8 cellular contexts compared by ENCODE assay signal in the genomic region with DNA sequence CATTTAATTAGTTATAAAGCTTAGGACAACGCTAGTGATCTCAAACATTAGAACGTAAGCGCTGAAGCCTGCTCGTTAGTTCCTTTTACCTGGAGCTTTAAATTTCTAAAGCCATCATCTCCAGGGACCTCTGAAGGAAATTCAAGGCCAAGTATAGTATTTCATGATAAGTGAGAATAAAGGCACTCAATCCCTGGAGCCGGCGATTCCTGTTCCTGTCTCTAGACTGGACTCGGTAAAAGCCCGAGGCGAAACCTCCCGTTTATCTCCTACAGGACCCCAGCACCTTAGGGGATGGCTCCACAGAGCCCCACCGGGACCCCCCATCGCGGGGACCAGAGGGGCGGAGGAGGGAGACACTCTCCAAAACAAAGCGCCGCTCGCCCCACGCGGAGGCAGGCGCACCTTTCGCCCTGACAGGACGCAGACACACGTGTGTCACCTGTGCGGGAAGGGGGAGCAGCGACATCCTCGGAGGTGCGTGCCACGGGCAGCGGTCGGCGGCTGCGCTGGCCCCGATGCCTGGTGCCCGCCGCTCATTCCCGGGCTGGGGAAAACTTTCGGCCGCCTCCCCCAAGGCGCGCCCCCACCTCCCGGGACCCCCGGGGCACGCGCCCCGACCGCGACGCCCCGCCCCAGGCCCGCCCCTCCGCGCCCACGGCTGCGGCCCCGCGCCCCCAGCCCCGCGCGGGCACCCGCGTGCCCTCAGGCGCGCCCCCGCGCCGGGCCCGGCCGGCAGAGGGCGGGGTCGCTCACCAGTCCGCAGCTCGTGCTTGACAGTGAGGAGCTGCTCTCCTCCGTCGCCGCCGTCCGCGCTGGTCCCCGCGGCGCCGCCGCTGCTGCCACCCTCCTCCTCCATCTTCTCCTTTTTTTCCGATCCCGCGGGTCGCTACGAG. TPM values are rescaled to one million over a fixed set of nuclear protein-coding genes. Genes with fewer than 3 reads are reported as not detected.
DNase-seq lines count a peak whose midpoint lies in the region; ATAC-seq, FAIRE-seq and TF ChIP-seq lines count a peak whose summit lies in the region.

No MANE protein-coding gene starts in this region.

- H3K9ac ChIP-seq in trophoblast cell (ENCODE audit: low read length) = peak overlapping the region; percentile 89

- peaks cover 5% of the 10 kb centered on the region for H3K4me1 ChIP-seq in SJSA1 (replicated peaks)
- no peaks in the 10 kb centered on the region for H3K4me1 ChIP-seq in trophoblast cell (ENCODE audit: control insufficient read depth in 1 of 2, insufficient read depth in 2 of 2, low read length in 2 of 2)

- H2BK12ac ChIP-seq in trophoblast cell (ENCODE audit: low read length) = no peak overlapping the region

- TF ChIP-seq CTCF in glutamatergic neuron (IDR thresholded peaks at IDR 0.05; ENCODE audit: partially characterized antibody, unreplicated experiment) = no peak

- peak overlapping the region; percentile 40 for H3K14ac ChIP-seq in trophoblast cell (ENCODE audit: low read length)

- no peak overlapping the region for H3K27ac Mint-ChIP-seq in activated naive CD4-positive, alpha-beta T cell treated with anti-CD3 and anti-CD28 coated beads, Interleukin-2, amount 50 U/mL, for 24 hours
- no peak overlapping the region for H3K27ac Mint-ChIP-seq in glutamatergic neuron (ENCODE audit: unreplicated experiment)

- peaks cover 5% of the 10 kb centered on the region for H3K79me1 ChIP-seq in trophoblast cell (ENCODE audit: low read length)

- H4K91ac ChIP-seq in trophoblast cell (ENCODE audit: low read depth, low read length) = no peak overlapping the region

- peak; percentile 17 for ATAC-seq in GM21447 (IDR thresholded peaks at IDR 0.05; ENCODE audit: unreplicated experiment)

- no peak overlapping the region for H2BK120ac ChIP-seq in trophoblast cell (ENCODE audit: insufficient read depth, low read length, poor library complexity)

- H3K27ac ChIP-seq in SJSA1 (peak overlapping the region; percentile 75), trophoblast cell (ENCODE audit: low read depth, low read length) (peak overlapping the region; percentile 87)

- peak overlapping the region; percentile 16 for H3K18ac ChIP-seq in trophoblast cell (ENCODE audit: low read length)

- no peak overlapping the region for H3K23ac ChIP-seq in trophoblast cell (ENCODE audit: low read length)

- no CpG with 5 or more reads among the region's 88 CpGs for WGBS in trophoblast cell (ENCODE audit: extremely low coverage, insufficient coverage, insufficient read length)

- peak overlapping the region; percentile 81 for H3K4me3 Mint-ChIP-seq in activated naive CD4-positive, alpha-beta T cell treated with anti-CD3 and anti-CD28 coated beads, Interleukin-2, amount 50 U/mL, for 24 hours
- peak overlapping the region; percentile 75 for H3K4me3 Mint-ChIP-seq in glutamatergic neuron (ENCODE audit: unreplicated experiment)

- H3K27me3 Mint-ChIP-seq in activated naive CD4-positive, alpha-beta T cell treated with anti-CD3 and anti-CD28 coated beads, Interleukin-2, amount 50 U/mL, for 24 hours = no peaks in the 10 kb centered on the region
- peaks cover 2% of the 10 kb centered on the region for H3K27me3 Mint-ChIP-seq in glutamatergic neuron (ENCODE audit: unreplicated experiment)

- peaks cover 62% of the 10 kb centered on the region for H3K4me1 Mint-ChIP-seq in activated naive CD4-positive, alpha-beta T cell treated with anti-CD3 and anti-CD28 coated beads, Interleukin-2, amount 50 U/mL, for 24 hours
- no peaks in the 10 kb centered on the region for H3K4me1 Mint-ChIP-seq in glutamatergic neuron (ENCODE audit: low read depth, unreplicated experiment)

- no peaks in the 10 kb centered on the region for H3K36me3 ChIP-seq in SJSA1
- no peaks in the 10 kb centered on the region for H3K36me3 ChIP-seq in trophoblast cell (ENCODE audit: control insufficient read depth in 1 of 2, insufficient read depth in 2 of 2, low read length in 2 of 2)

- H2AK5ac ChIP-seq in trophoblast cell (ENCODE audit: low read length) = no peak overlapping the region

- H3K9me3 Mint-ChIP-seq in activated naive CD4-positive, alpha-beta T cell treated with anti-CD3 and anti-CD28 coated beads, Interleukin-2, amount 50 U/mL, for 24 hours = no peaks in the 10 kb centered on the region
- no peaks in the 10 kb centered on the region for H3K9me3 Mint-ChIP-seq in glutamatergic neuron (ENCODE audit: unreplicated experiment)

- H3K36me3 Mint-ChIP-seq in activated naive CD4-positive, alpha-beta T cell treated with anti-CD3 and anti-CD28 coated beads, Interleukin-2, amount 50 U/mL, for 24 hours = no peaks in the 10 kb centered on the region
- H3K36me3 Mint-ChIP-seq in glutamatergic neuron (ENCODE audit: unreplicated experiment) = no peaks in the 10 kb centered on the region

- H3K9me3 ChIP-seq in SJSA1 (replicated peaks) (no peaks in the 10 kb centered on the region), trophoblast cell (ENCODE audit: insufficient read depth, low read depth, low read length) (no peaks in the 10 kb centered on the region)

- H3K4ac ChIP-seq in trophoblast cell (ENCODE audit: low read depth, low read length) = peak overlapping the region; percentile 3

- H3K4me2 ChIP-seq in trophoblast cell (ENCODE audit: low read length) = peak overlapping the region; percentile 92

- peak overlapping the region; percentile 66 for H2AFZ ChIP-seq in trophoblast cell (ENCODE audit: insufficient read depth, low read length, poor library complexity)

- no peak for FAIRE-seq in urothelium cell line (lab: Jason Lieb, UNC)

- H3K4me3 ChIP-seq in SJSA1 (peak overlapping the region; percentile 75), trophoblast cell (ENCODE audit: low read depth, low read length) (peak overlapping the region; percentile 93)

- no peak overlapping the region for H4K12ac ChIP-seq in trophoblast cell (ENCODE audit: low read depth, low read length)

- H4K8ac ChIP-seq in trophoblast cell (ENCODE audit: low read depth, low read length) = peak overlapping the region; percentile 55

- peaks cover 4% of the 10 kb centered on the region for H3K79me2 ChIP-seq in trophoblast cell (ENCODE audit: control insufficient read depth, insufficient read depth, low read length, poor library complexity)

- peak overlapping the region; percentile 39 for H2BK5ac ChIP-seq in trophoblast cell (ENCODE audit: low read depth, low read length, poor library complexity)

- DNase-seq in D341Med (ENCODE audit: low spot score) (peak; percentile 89), HuH-7 (ENCODE audit: low spot score) (peak; percentile 32), SJSA1 (ENCODE audit: low read depth in 1 of 2, low spot score in 2 of 2) (peak; percentile 9 to 43), glutamatergic neuron (peak; percentile 63), trophoblast cell (peak; percentile 37 to 70), urothelium cell line (ENCODE audit: low spot score) (peak; percentile 61)

- H3K27me3 ChIP-seq in SJSA1 (replicated peaks) = peaks cover 5% of the 10 kb centered on the region; the same call in 1 of the 2 replicates
- no peaks in the 10 kb centered on the region for H3K27me3 ChIP-seq in trophoblast cell (ENCODE audit: insufficient read depth, low read length)

RNA-seq across cellular contexts. Expression of a gene that starts 0.6 kb away (rescaled TPM):
- total RNA-seq in SJSA1 (2014; rRNA removed; shearing (Covaris generic)) = 1.9 and 6.8 TPM in 2 replicates
- total RNA-seq in glutamatergic neuron (ENCODE audit: unreplicated experiment) = 3.8 TPM
- 15.7 and 15.9 TPM in 2 replicates for polyA plus RNA-seq in trophoblast cell (2013)

RNA-seq across cellular contexts. Expression of a gene that starts 54.0 kb away (rescaled TPM):
- 7.3 and 11.8 TPM in 2 replicates for total RNA-seq in SJSA1 (2014; rRNA removed; shearing (Covaris generic))
- total RNA-seq in glutamatergic neuron (ENCODE audit: unreplicated experiment) = 8.3 TPM
- polyA plus RNA-seq in trophoblast cell (2013) = 8.8 and 10.1 TPM in 2 replicates

Comparison
In these comparisons a context has a peak if more than half of its experiments do, and no peak if none do; other contexts are left out.
1. Peak in every context shown above with its lines: DNase-seq, ATAC-seq, H3K4me3 ChIP-seq and H3K27ac ChIP-seq.
2. DNase-seq: peak in every context shown above with its lines; median percentile 89 in D341Med; 63 in glutamatergic neuron; 61 in urothelium cell line; 54 in trophoblast cell; 32 in HuH-7; 26 in SJSA1.